Comparison of ENCODE assay signal across 1 cellular context in the genomic region with DNA sequence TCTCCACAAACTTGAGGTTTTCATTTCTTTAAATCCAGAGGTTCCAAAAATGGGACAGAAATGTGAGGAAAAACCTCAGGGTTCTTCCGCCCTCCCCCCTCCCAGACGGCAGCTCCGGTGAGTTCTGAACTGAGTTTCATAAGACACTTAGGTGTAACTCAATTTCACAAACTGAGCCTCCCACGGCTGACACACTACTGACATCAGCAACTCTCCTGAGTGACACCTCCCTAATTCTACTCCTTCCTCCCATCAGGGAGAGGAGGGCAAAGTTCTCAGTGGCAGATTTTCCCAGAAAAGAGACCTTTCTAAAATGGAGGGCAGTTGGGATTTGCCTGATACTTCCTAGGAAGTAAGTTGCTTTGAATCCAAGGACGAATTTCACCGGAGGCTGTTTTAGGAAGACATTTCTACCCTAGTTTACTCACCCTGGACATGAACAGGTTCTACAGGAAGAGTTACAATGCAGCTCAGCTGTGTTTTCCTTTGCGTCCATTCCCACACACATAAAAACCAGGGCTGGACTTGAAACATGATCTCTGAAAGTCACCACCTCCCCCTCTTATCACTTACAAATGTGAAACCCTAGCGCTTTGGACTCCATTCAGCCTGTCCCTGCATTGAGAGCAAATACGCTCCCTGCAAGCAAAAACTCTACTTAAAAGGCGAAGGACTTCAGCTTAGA.
TF ChIP-seq lines count a peak whose summit lies in the region.

No MANE protein-coding gene starts in this region.

TF ChIP-seq in GM23338, 12 proteins besides CTCF, POLR2A, EP300 and RAD21 (continued from another document):
- no peak for TF ChIP-seq ZNF462 (CRISPR knock-in tag; IDR thresholded peaks at IDR 0.05)
- TF ChIP-seq ZNF331 (CRISPR knock-in tag; IDR thresholded peaks at IDR 0.05; ENCODE audit: low read depth), result no peak
- TF ChIP-seq EZH2 (IDR thresholded peaks at IDR 0.05; ENCODE audit: low read depth, unreplicated experiment), result no peak
